16 cellular contexts compared by ENCODE assay signal in the genomic region with DNA sequence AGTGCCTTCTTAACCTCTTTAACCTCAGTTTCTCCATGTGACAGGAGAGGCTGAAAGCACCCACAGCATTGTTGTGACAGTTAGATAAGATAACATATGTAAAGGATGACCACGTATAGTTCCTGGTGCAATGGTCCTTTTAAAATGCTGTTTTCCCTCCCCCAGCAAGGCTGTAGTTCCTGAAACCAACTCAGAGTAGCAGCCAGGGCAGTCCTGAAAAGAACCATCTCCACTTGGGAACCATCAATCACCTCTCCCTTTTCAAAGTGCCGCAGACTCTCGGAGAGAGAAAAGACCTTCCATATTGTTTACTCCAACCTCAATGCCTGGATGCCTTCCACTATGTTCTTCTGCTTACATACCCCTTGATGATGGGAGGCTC.
A peak's percentile ranks its signal among the peaks of the same experiment; 100 is the strongest.
DNase-seq lines count a peak whose midpoint lies in the region; ATAC-seq and TF ChIP-seq lines count a peak whose summit lies in the region.
"Had no signal": no experiment of that assay in that cellular context is flagged by ENCODE, and none has a peak within 500 bp of the region (broad histone marks: within the 10 kb centered on the region; RNA-seq: fewer than 3 reads in every experiment).

No MANE protein-coding gene starts in this region.

- peak overlapping the region; percentile 91 for H3K27ac ChIP-seq in cardiac muscle cell
- H3K27ac ChIP-seq: 22Rv1, BLaER1, HL-60 had no signal

- DNase-seq in cardiac muscle cell (ENCODE audit: low read depth in 1 of 2, low spot score in 1 of 2) (no peak), left cardiac atrium (no peak), left lobe of liver (ENCODE audit: low spot score) (peak; percentile 4), neural crest cell (ENCODE audit: low read depth, low spot score) (no peak), AG20443 (ENCODE audit: low spot score) (no peak), epidermal melanocyte (ENCODE audit: insufficient read length, low spot score) (no peak)
- DNase-seq in effector memory CD8-positive, alpha-beta T cell, result no peak
- DNase-seq: AML-193; Calu3; CD4-positive, CD25-positive, alpha-beta regulatory T cell; DMS 273 treated with DMSO at 0.1 percent for 48 hours; GOT3 had no signal

- peaks cover 30% of the 10 kb centered on the region for H3K4me1 ChIP-seq in cardiac muscle cell (ENCODE audit: low read depth)
- H3K4me1 ChIP-seq: BLaER1 had no signal

- no peaks in the 10 kb centered on the region for H3K9me3 ChIP-seq in cardiac muscle cell (ENCODE audit: low read depth)
- H3K9me3 ChIP-seq: BLaER1 had no signal

- peaks cover 3% of the 10 kb centered on the region for H3K9me3 Mint-ChIP-seq in neural crest cell
- no peaks in the 10 kb centered on the region for H3K9me3 Mint-ChIP-seq in effector memory CD8-positive, alpha-beta T cell

- TF ChIP-seq CTCF in cardiac muscle cell (IDR thresholded peaks at IDR 0.05; ENCODE audit: low read depth, low read length) (no peak), neural crest cell (conservative IDR thresholded peaks at IDR 0.05) (no peak)

- intact Hi-C loops in left cardiac atrium (cut with DNase I), result no loop called here

- H3K4me3 ChIP-seq in cardiac muscle cell, result no peak overlapping the region
- H3K4me3 ChIP-seq: BLaER1 had no signal

- peaks cover 49% of the 10 kb centered on the region for H3K4me1 Mint-ChIP-seq in neural crest cell
- no peaks in the 10 kb centered on the region for H3K4me1 Mint-ChIP-seq in effector memory CD8-positive, alpha-beta T cell (ENCODE audit: low read depth in 2 of 2)
- H3K4me1 Mint-ChIP-seq: CD4-positive, CD25-positive, alpha-beta regulatory T cell had no signal

- H3K4me3 Mint-ChIP-seq in neural crest cell, result no peak overlapping the region
- no peak overlapping the region for H3K4me3 Mint-ChIP-seq in effector memory CD8-positive, alpha-beta T cell
- H3K4me3 Mint-ChIP-seq: CD4-positive, CD25-positive, alpha-beta regulatory T cell had no signal

- H3K27me3 ChIP-seq in cardiac muscle cell, result no peaks in the 10 kb centered on the region
- H3K27me3 ChIP-seq: BLaER1 had no signal

- ATAC-seq in left cardiac atrium, result no peak
- no peak for ATAC-seq in left lobe of liver
- no peak for ATAC-seq in effector memory CD8-positive, alpha-beta T cell (replicated peaks)
- ATAC-seq: HCT116 had no signal

- no peaks in the 10 kb centered on the region for H3K36me3 ChIP-seq in cardiac muscle cell
- H3K36me3 ChIP-seq: BLaER1 had no signal

- peak overlapping the region; percentile 40 for H3K27ac Mint-ChIP-seq in neural crest cell (ENCODE audit: unreplicated experiment)
- no peak overlapping the region for H3K27ac Mint-ChIP-seq in effector memory CD8-positive, alpha-beta T cell
- H3K27ac Mint-ChIP-seq: CD4-positive, CD25-positive, alpha-beta regulatory T cell had no signal

- peaks cover 3% of the 10 kb centered on the region for H3K36me3 Mint-ChIP-seq in neural crest cell (ENCODE audit: low read depth)
- no peaks in the 10 kb centered on the region for H3K36me3 Mint-ChIP-seq in effector memory CD8-positive, alpha-beta T cell (ENCODE audit: insufficient read depth)
- H3K36me3 Mint-ChIP-seq: CD4-positive, CD25-positive, alpha-beta regulatory T cell had no signal

- no peaks in the 10 kb centered on the region for H3K27me3 Mint-ChIP-seq in neural crest cell (ENCODE audit: low read depth)
- peaks cover 10 to 41% of the 10 kb centered on the region in 2 donors for H3K27me3 Mint-ChIP-seq in effector memory CD8-positive, alpha-beta T cell
